ENCODE assay signal across 12 cellular contexts in genomic region chr14:33647385-33647786, GRCh38.
DNase-seq lines count a peak whose midpoint lies in the region; ATAC-seq and TF ChIP-seq lines count a peak whose summit lies in the region.
"Had no signal": no experiment of that assay in that cellular context is flagged by ENCODE, and none has a peak within 500 bp of the region (broad histone marks: within the 10 kb centered on the region; RNA-seq: fewer than 3 reads in every experiment).

No MANE protein-coding gene starts in this region.

- no peak for TF ChIP-seq CTCF in progenitor cell of endocrine pancreas (IDR thresholded peaks at IDR 0.05; ENCODE audit: unreplicated experiment)

- no peaks in the 10 kb centered on the region for H3K27me3 ChIP-seq in skeletal muscle satellite cell (ENCODE audit: control insufficient read depth, insufficient read depth, low read length)
- H3K27me3 ChIP-seq: pancreas, tibial nerve had no signal

- no peaks in the 10 kb centered on the region for H3K9me3 Mint-ChIP-seq in progenitor cell of endocrine pancreas (ENCODE audit: low read depth)
- H3K9me3 Mint-ChIP-seq: activated naive CD8-positive, alpha-beta T cell treated with anti-CD3 and anti-CD28 coated beads, Interleukin-2, amount 10 ng/mL, durations not matched to agents 7 days and 5 days; GM23338 had no signal

- peaks cover 5% of the 10 kb centered on the region for H3K4me1 Mint-ChIP-seq in progenitor cell of endocrine pancreas (ENCODE audit: low read depth)
- H3K4me1 Mint-ChIP-seq: activated naive CD8-positive, alpha-beta T cell treated with anti-CD3 and anti-CD28 coated beads, Interleukin-2, amount 10 ng/mL, durations not matched to agents 7 days and 5 days had no signal

- no peak overlapping the region for H3K4me3 Mint-ChIP-seq in progenitor cell of endocrine pancreas (ENCODE audit: low read depth)
- H3K4me3 Mint-ChIP-seq: activated naive CD8-positive, alpha-beta T cell treated with anti-CD3 and anti-CD28 coated beads, Interleukin-2, amount 10 ng/mL, durations not matched to agents 7 days and 5 days; GM23338 had no signal

- H3K27ac Mint-ChIP-seq in progenitor cell of endocrine pancreas: no peak overlapping the region
- H3K27ac Mint-ChIP-seq: activated naive CD8-positive, alpha-beta T cell treated with anti-CD3 and anti-CD28 coated beads, Interleukin-2, amount 10 ng/mL, durations not matched to agents 7 days and 5 days; GM23338 had no signal

- H3K36me3 Mint-ChIP-seq in progenitor cell of endocrine pancreas (ENCODE audit: insufficient read depth): no peaks in the 10 kb centered on the region
- H3K36me3 Mint-ChIP-seq: activated naive CD8-positive, alpha-beta T cell treated with anti-CD3 and anti-CD28 coated beads, Interleukin-2, amount 10 ng/mL, durations not matched to agents 7 days and 5 days had no signal

- peak overlapping the region; percentile 68 for H3K4me2 ChIP-seq in skeletal muscle satellite cell (ENCODE audit: low read length)
- H3K4me2 ChIP-seq: GM23338 had no signal

- peaks cover 36% of the 10 kb centered on the region for H3K4me1 ChIP-seq in skeletal muscle satellite cell (ENCODE audit: control insufficient read depth, insufficient read depth, low read length)
- H3K4me1 ChIP-seq: pancreas had no signal

- no peaks in the 10 kb centered on the region for H3K9me3 ChIP-seq in skeletal muscle satellite cell (replicated peaks; ENCODE audit: low read length)
- H3K9me3 ChIP-seq: pancreas, tibial nerve had no signal

- DNase-seq in HCEC 1CT (peak; percentile 69), fibroblast of peridontal ligament (ENCODE audit: extremely low read depth) (peak; percentile 99), T-helper 1 cell (no peak), NCI-H1092 treated with DMSO at 0.1 percent for 48 hours (lab: John Stamatoyannopoulos, UW) (no peak), progenitor cell of endocrine pancreas (ENCODE audit: low spot score, unreplicated experiment) (no peak)
- DNase-seq: activated naive CD8-positive, alpha-beta T cell treated with anti-CD3 and anti-CD28 coated beads, Interleukin-2, amount 10 ng/mL, durations not matched to agents 7 days and 5 days; NCI-H69; pancreas had no signal

- ATAC-seq in SK-N-SH treated with all-trans-retinoic acid at 6 μM for 48 hours: peak; percentile 86
- ATAC-seq: GM23338 had no signal

- H3K9ac ChIP-seq in skeletal muscle satellite cell (ENCODE audit: low read depth, low read length): peak overlapping the region; percentile 49

- peaks cover 13% of the 10 kb centered on the region for H3K27me3 Mint-ChIP-seq in progenitor cell of endocrine pancreas
- H3K27me3 Mint-ChIP-seq: activated naive CD8-positive, alpha-beta T cell treated with anti-CD3 and anti-CD28 coated beads, Interleukin-2, amount 10 ng/mL, durations not matched to agents 7 days and 5 days had no signal

- H3K4me3 ChIP-seq in skeletal muscle satellite cell (ENCODE audit: low read length): no peak overlapping the region
- H3K4me3 ChIP-seq: GM23338, pancreas, tibial nerve had no signal

- H3K36me3 ChIP-seq in skeletal muscle satellite cell (ENCODE audit: insufficient read depth, low read length): no peaks in the 10 kb centered on the region
- H3K36me3 ChIP-seq: pancreas, tibial nerve had no signal

TF ChIP-seq in SK-N-SH treated with all-trans-retinoic acid at 6 μM for 48 hours, 23 proteins besides CTCF, POLR2A, EP300 and RAD21:
- TF ChIP-seq ISL1 (CRISPR knock-in tag; IDR thresholded peaks at IDR 0.05) (peak; percentile 54), ZNF8 (CRISPR knock-in tag; IDR thresholded peaks at IDR 0.05) (no peak), SNAI2 (CRISPR knock-in tag; IDR thresholded peaks at IDR 0.05) (no peak), TOX (CRISPR knock-in tag; IDR thresholded peaks at IDR 0.05; ENCODE audit: borderline replicate concordance) (peak; percentile 64; the same call in 1 of the 2 replicates), ARNTL (CRISPR knock-in tag; IDR thresholded peaks at IDR 0.05; ENCODE audit: borderline replicate concordance, low read depth) (no peak)
- TF ChIP-seq, protein P1, sequence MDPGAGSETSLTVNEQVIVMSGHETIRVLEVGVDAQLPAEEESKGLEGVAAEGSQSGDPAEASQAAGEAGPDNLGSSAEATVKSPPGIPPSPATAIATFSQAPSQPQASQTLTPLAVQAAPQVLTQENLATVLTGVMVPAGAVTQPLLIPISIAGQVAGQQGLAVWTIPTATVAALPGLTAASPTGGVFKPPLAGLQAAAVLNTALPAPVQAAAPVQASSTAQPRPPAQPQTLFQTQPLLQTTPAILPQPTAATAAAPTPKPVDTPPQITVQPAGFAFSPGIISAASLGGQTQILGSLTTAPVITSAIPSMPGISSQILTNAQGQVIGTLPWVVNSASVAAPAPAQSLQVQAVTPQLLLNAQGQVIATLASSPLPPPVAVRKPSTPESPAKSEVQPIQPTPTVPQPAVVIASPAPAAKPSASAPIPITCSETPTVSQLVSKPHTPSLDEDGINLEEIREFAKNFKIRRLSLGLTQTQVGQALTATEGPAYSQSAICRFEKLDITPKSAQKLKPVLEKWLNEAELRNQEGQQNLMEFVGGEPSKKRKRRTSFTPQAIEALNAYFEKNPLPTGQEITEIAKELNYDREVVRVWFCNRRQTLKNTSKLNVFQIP (CRISPR knock-in tag; IDR thresholded peaks at IDR 0.05; ENCODE audit: borderline replicate concordance, low read depth): no peak

Comparison
In these comparisons a context has a peak if more than half of its experiments do, and no peak if none do; other contexts are left out.
1. DNase-seq: peak in HCEC 1CT (single experiment) and fibroblast of peridontal ligament (single experiment); none in T-helper 1 cell (0 of 5), NCI-H1092 treated with DMSO at 0.1 percent for 48 hours (single experiment) and progenitor cell of endocrine pancreas (single experiment).